Comparison of ENCODE assay signal across 8 cellular contexts in genomic region chr5:139651863-139652787, GRCh38. TPM values are rescaled to one million over a fixed set of nuclear protein-coding genes. Genes with fewer than 3 reads are reported as not detected.
DNase-seq lines count a peak whose midpoint lies in the region; ATAC-seq, FAIRE-seq and TF ChIP-seq lines count a peak whose summit lies in the region.

No MANE protein-coding gene starts in this region.

- H3K27me3 ChIP-seq in bronchial epithelial cell (ENCODE audit: control insufficient read depth, insufficient read depth, low read length) = no peaks in the 10 kb centered on the region

- TF ChIP-seq CTCF in Calu3 (IDR thresholded peaks at IDR 0.05; ENCODE audit: unreplicated experiment) = no peak
- TF ChIP-seq CTCF in bronchial epithelial cell (IDR thresholded peaks at IDR 0.05; ENCODE audit: insufficient read depth, low read length, severe bottlenecking) = no peak

- H3K27ac Mint-ChIP-seq in Calu3 (ENCODE audit: unreplicated experiment) = peak overlapping the region; percentile 32
- peak overlapping the region; percentile 71 for H3K27ac Mint-ChIP-seq in T-helper 17 cell

- H3K27me3 Mint-ChIP-seq in Calu3 (ENCODE audit: unreplicated experiment) (no peaks in the 10 kb centered on the region), T-helper 17 cell (peaks cover 47% of the 10 kb centered on the region)

- H3K36me3 Mint-ChIP-seq in Calu3 (ENCODE audit: insufficient read depth, unreplicated experiment) = peaks cover 51% of the 10 kb centered on the region
- peaks cover 8% of the 10 kb centered on the region for H3K36me3 Mint-ChIP-seq in T-helper 17 cell (ENCODE audit: low read depth)

- intact Hi-C loops in Calu3 (cut with micrococcal nuclease; ENCODE audit: unreplicated experiment) = loop anchor here (5.0 kb wide), 1 partner anchor 115 kb away; no protein-coding TSS in a partner anchor

- no peak overlapping the region for H3K4me3 ChIP-seq in bronchial epithelial cell (ENCODE audit: low read depth, low read length)
- peak overlapping the region; percentile 90 for H3K4me3 ChIP-seq in skeletal muscle cell (ENCODE audit: low read depth, low read length)

- H3K4me3 Mint-ChIP-seq in Calu3 (ENCODE audit: low read depth, unreplicated experiment) (peak overlapping the region; percentile 99), T-helper 17 cell (peak overlapping the region; percentile 57)

- no peaks in the 10 kb centered on the region for H3K9me3 Mint-ChIP-seq in Calu3 (ENCODE audit: low read depth, unreplicated experiment)

- peaks cover 67% of the 10 kb centered on the region for H3K4me1 Mint-ChIP-seq in Calu3 (ENCODE audit: low read depth, unreplicated experiment)
- H3K4me1 Mint-ChIP-seq in T-helper 17 cell = peaks cover 23% of the 10 kb centered on the region

- no peaks in the 10 kb centered on the region for H3K9me3 ChIP-seq in T-helper 17 cell (ENCODE audit: control insufficient read depth, low read length, poor library complexity, severe bottlenecking)

- no peaks in the 10 kb centered on the region for H3K36me3 ChIP-seq in bronchial epithelial cell (ENCODE audit: control insufficient read depth, insufficient read depth, low read length)

- no peak for FAIRE-seq in bronchial epithelial cell (lab: Jason Lieb, UNC)

- DNase-seq in Calu3 = peak; percentile 94
- DNase-seq in HS-5 (ENCODE audit: low read depth) = peak; percentile 39
- DNase-seq in T-helper 17 cell = peak; percentile 37 to 54 (median 43)
- peak; percentile 91 for DNase-seq in bronchial epithelial cell (ENCODE audit: low read depth)
- peak; percentile 77 for DNase-seq in iPS-NIHi7 (ENCODE audit: extremely low spot score)
- DNase-seq in skeletal muscle cell (ENCODE audit: low read depth) = peak; percentile 81

- CTCF ChIA-PET in Calu3 (lab: Charles Lee) = interaction anchor here (0.6 to 3.9 kb wide), 12 partner anchors 9 to 886 kb away, joined by 3 to 47 read pairs (median 6); no protein-coding TSS in a partner anchor

- TSS peak; percentile 1 for BruUV-seq in Calu3 (replicated peaks; lab: Mats Ljungman, UMichigan)

- peak; percentile 33 for ATAC-seq in GM21367 (IDR thresholded peaks at IDR 0.05; ENCODE audit: unreplicated experiment)
- ATAC-seq in T-helper 17 cell = peak; percentile 76
- no peak for ATAC-seq in GM18858 (IDR thresholded peaks at IDR 0.05; ENCODE audit: unreplicated experiment)

RNA-seq across cellular contexts. Expression of gene CXXC5, which starts 4.0 kb away (rescaled TPM):
- total RNA-seq in Calu3 (2022) (64.1 and 69.1 TPM in 2 replicates), T-helper 17 cell (1 to 10 TPM; 3.2 to 4.3 TPM), bronchial epithelial cell (6.1 and 27.4 TPM in 2 replicates)

Comparison
In these comparisons a context has a peak if more than half of its experiments do, and no peak if none do; other contexts are left out.
1. DNase-seq: peak in every context shown above with its lines; median percentile 94 in Calu3; 91 in bronchial epithelial cell; 81 in skeletal muscle cell; 77 in iPS-NIHi7; 43 in T-helper 17 cell; 39 in HS-5.